In the genomic region with DNA sequence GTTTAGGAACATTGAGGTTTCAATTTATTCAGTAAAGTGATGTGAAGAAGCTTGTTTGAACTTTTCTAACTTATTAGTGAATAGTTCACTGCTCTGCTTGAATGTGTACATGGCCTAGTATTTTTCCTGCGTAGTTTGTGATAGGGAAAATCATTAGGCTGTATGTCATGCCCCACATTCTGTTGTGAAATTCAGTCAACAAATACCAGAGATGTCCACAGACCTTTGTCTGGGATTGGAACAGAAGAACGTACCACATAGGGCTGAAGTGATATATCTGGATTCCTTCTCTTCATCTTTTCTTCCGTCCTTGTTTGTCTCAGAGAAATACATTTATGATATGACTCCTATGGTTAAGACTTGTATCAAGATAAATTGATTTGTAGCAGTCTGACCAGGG, we compare ENCODE assay signal across 1 cellular context.
TF ChIP-seq lines count a peak whose summit lies in the region.

No MANE protein-coding gene starts in this region.

TF ChIP-seq in A549, 52 proteins besides CTCF, POLR2A, EP300 and RAD21 (continued from another document):
- TF ChIP-seq, protein P1, sequence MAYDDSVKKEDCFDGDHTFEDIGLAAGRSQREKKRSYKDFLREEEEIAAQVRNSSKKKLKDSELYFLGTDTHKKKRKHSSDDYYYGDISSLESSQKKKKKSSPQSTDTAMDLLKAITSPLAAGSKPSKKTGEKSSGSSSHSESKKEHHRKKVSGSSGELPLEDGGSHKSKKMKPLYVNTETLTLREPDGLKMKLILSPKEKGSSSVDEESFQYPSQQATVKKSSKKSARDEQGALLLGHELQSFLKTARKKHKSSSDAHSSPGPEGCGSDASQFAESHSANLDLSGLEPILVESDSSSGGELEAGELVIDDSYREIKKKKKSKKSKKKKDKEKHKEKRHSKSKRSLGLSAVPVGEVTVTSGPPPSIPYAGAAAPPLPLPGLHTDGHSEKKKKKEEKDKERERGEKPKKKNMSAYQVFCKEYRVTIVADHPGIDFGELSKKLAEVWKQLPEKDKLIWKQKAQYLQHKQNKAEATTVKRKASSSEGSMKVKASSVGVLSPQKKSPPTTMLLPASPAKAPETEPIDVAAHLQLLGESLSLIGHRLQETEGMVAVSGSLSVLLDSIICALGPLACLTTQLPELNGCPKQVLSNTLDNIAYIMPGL (CRISPR knock-in tag; IDR thresholded peaks at IDR 0.05; ENCODE audit: borderline replicate concordance): no peak
- TF ChIP-seq KDM5A (IDR thresholded peaks at IDR 0.05) (no peak), MYC (IDR thresholded peaks at IDR 0.05; ENCODE audit: borderline replicate concordance, low read length) (no peak), ZC3H11A (IDR thresholded peaks at IDR 0.05) (no peak)
TF ChIP-seq in A549: peak in this region for 0.
